13 cellular contexts compared by ENCODE assay signal in genomic region chr5:77643654-77644404, GRCh38. TPM values are rescaled to one million over a fixed set of nuclear protein-coding genes. Genes with fewer than 3 reads are reported as not detected.
DNase-seq lines count a peak whose midpoint lies in the region; ATAC-seq and TF ChIP-seq lines count a peak whose summit lies in the region.
"Had no signal": no experiment of that assay in that cellular context is flagged by ENCODE, and none has a peak within 500 bp of the region (broad histone marks: within the 10 kb centered on the region; RNA-seq: fewer than 3 reads in every experiment).

No MANE protein-coding gene starts in this region.

- H3K9me2 ChIP-seq in hepatocyte (replicated peaks; ENCODE audit: insufficient read depth), result no peaks in the 10 kb centered on the region

- intact Hi-C loops in mammary epithelial cell (cut with micrococcal nuclease), result loop anchor here (10.0 kb wide), 1 partner anchor 361 kb away; no protein-coding TSS in a partner anchor

- H4K20me1 ChIP-seq in hepatocyte (ENCODE audit: insufficient read depth, poor library complexity, severe bottlenecking), result no peaks in the 10 kb centered on the region
- H4K20me1 ChIP-seq in mammary epithelial cell (ENCODE audit: insufficient read depth, low read length), result peaks cover 2% of the 10 kb centered on the region

- BruUV-seq in mammary epithelial cell (replicated peaks; lab: Mats Ljungman, UMichigan), result no TSS peak

- H3K4me1 Mint-ChIP-seq in stimulated activated naive CD8-positive, alpha-beta T cell treated with anti-CD3 and anti-CD28 coated beads, Interleukin-15, Interleukin-2, amounts not matched to agents 100 ng/mL and 50 ng/mL, for 24 hours (ENCODE audit: low read depth), result peaks cover 29% of the 10 kb centered on the region
- H3K4me1 Mint-ChIP-seq in type B pancreatic cell (ENCODE audit: unreplicated experiment), result peaks cover 6% of the 10 kb centered on the region

- no peak overlapping the region for H3K27ac Mint-ChIP-seq in stimulated activated naive CD8-positive, alpha-beta T cell treated with anti-CD3 and anti-CD28 coated beads, Interleukin-15, Interleukin-2, amounts not matched to agents 100 ng/mL and 50 ng/mL, for 24 hours
- H3K27ac Mint-ChIP-seq in type B pancreatic cell, result peak overlapping the region; percentile 12

- H3K4me1 ChIP-seq in hepatocyte (ENCODE audit: insufficient read depth), result peaks cover 9% of the 10 kb centered on the region
- H3K4me1 ChIP-seq in mammary epithelial cell (ENCODE audit: insufficient read depth, low read length), result no peaks in the 10 kb centered on the region

- ATAC-seq in stimulated activated naive CD8-positive, alpha-beta T cell treated with anti-CD3 and anti-CD28 coated beads, Interleukin-15, Interleukin-2, amounts not matched to agents 100 U/mL and 50 U/mL, for 24 hours, result no peak

- CTCF ChIA-PET in mammary epithelial cell (lab: Charles Lee; ENCODE audit: low non-redundant PET), result no interaction called here

- H3K4me3 ChIP-seq in hepatocyte, result no peak overlapping the region
- no peak overlapping the region for H3K4me3 ChIP-seq in mammary epithelial cell (replicated peaks in 1 of 3; ENCODE audit: insufficient read depth in 1 of 3, low read depth in 2 of 3, low read length in 3 of 3)

- WGBS in hepatocyte (ENCODE audit: low lambda C conversion rate, missing lambda C conversion rate), result 2% methylated on average over 29 of the region's 29 CpGs
- WGBS in mammary epithelial cell (ENCODE audit: low coverage, missing lambda C conversion rate), result 18% methylated on average over 19 of the region's 29 CpGs

- no peak overlapping the region for H3K9ac ChIP-seq in mammary epithelial cell (ENCODE audit: insufficient read depth, low read length)

- peaks cover 97% of the 10 kb centered on the region for H3K27me3 ChIP-seq in hepatocyte
- peaks cover 74% of the 10 kb centered on the region for H3K27me3 ChIP-seq in mammary epithelial cell (ENCODE audit: insufficient read depth, low read length)

- H3K27ac ChIP-seq in hepatocyte (no peak overlapping the region), mammary epithelial cell (ENCODE audit: insufficient read depth, low read depth, low read length) (no peak overlapping the region)

- H3K4me3 Mint-ChIP-seq in stimulated activated naive CD8-positive, alpha-beta T cell treated with anti-CD3 and anti-CD28 coated beads, Interleukin-15, Interleukin-2, amounts not matched to agents 100 ng/mL and 50 ng/mL, for 24 hours, result peak overlapping the region; percentile 48
- peak overlapping the region; percentile 44 for H3K4me3 Mint-ChIP-seq in type B pancreatic cell

- DNase-seq in stimulated activated naive CD8-positive, alpha-beta T cell treated with anti-CD3 and anti-CD28 coated beads, Interleukin-15, Interleukin-2, amounts not matched to agents 100 U/mL and 50 U/mL, for 24 hours, result no peak
- peak; percentile 69 for DNase-seq in NCI-H69 (lab: John Stamatoyannopoulos, UW)
- no peak for DNase-seq in hepatocyte (ENCODE audit: low spot score)
- no peak for DNase-seq in type B pancreatic cell (ENCODE audit: extremely low spot score, unreplicated experiment)
- DNase-seq in mammary epithelial cell, result no peak
- no peak for DNase-seq in GM19238 (ENCODE audit: insufficient read length, low spot score)
- DNase-seq in stimulated activated CD4-positive, alpha-beta T cell treated with anti-CD3 and anti-CD28 coated beads, Interleukin-2, amount 100 ng/mL, for 48 hours, result no peak
- DNase-seq: caudate nucleus, NCI-H526 treated with DMSO at 0.1 percent for 48 hours, nucleus accumbens had no signal

- H3K4me2 ChIP-seq in hepatocyte, result peak overlapping the region; percentile 37
- no peak overlapping the region for H3K4me2 ChIP-seq in mammary epithelial cell (ENCODE audit: insufficient read depth, low read depth, low read length)

- peaks cover 4% of the 10 kb centered on the region for H3K9me3 Mint-ChIP-seq in stimulated activated naive CD8-positive, alpha-beta T cell treated with anti-CD3 and anti-CD28 coated beads, Interleukin-15, Interleukin-2, amounts not matched to agents 100 ng/mL and 50 ng/mL, for 24 hours
- no peaks in the 10 kb centered on the region for H3K9me3 Mint-ChIP-seq in type B pancreatic cell

- no peak overlapping the region for H2AFZ ChIP-seq in hepatocyte
- H2AFZ ChIP-seq in mammary epithelial cell (ENCODE audit: low read depth, low read length), result no peak overlapping the region

- no peaks in the 10 kb centered on the region for H3K36me3 ChIP-seq in hepatocyte (replicated peaks; ENCODE audit: insufficient read depth, low read depth)
- no peaks in the 10 kb centered on the region for H3K36me3 ChIP-seq in mammary epithelial cell (ENCODE audit: insufficient read depth, low read length)

- dilution Hi-C loops in mammary epithelial cell (cut with HindIII; ENCODE audit: low sequenced_read_pairs), result no loop called here

- H3K79me2 ChIP-seq in hepatocyte (no peaks in the 10 kb centered on the region), mammary epithelial cell (ENCODE audit: insufficient read depth, low read length) (no peaks in the 10 kb centered on the region)

- no peaks in the 10 kb centered on the region for H3K9me3 ChIP-seq in hepatocyte (ENCODE audit: low read depth)
- H3K9me3 ChIP-seq in mammary epithelial cell (replicated peaks; ENCODE audit: insufficient read depth, low read length), result no peaks in the 10 kb centered on the region

- in situ Hi-C loops in mammary epithelial cell (cut with MboI; ENCODE audit: low sequenced_read_pairs in 2 of 2), result no loop called here

- H3K36me3 Mint-ChIP-seq in stimulated activated naive CD8-positive, alpha-beta T cell treated with anti-CD3 and anti-CD28 coated beads, Interleukin-15, Interleukin-2, amounts not matched to agents 100 ng/mL and 50 ng/mL, for 24 hours (ENCODE audit: low read depth), result peaks cover 9% of the 10 kb centered on the region
- H3K36me3 Mint-ChIP-seq in type B pancreatic cell, result no peaks in the 10 kb centered on the region

- no peak for TF ChIP-seq CTCF in hepatocyte (IDR thresholded peaks at IDR 0.05; ENCODE audit: poor library complexity)
- TF ChIP-seq CTCF in type B pancreatic cell (conservative IDR thresholded peaks at IDR 0.05), result no peak
- TF ChIP-seq CTCF in mammary epithelial cell (conservative IDR thresholded peaks at IDR 0.05 in 1 of 2, IDR thresholded peaks at IDR 0.05 in 1 of 2; ENCODE audit: extremely low read depth in 1 of 2, insufficient read depth in 1 of 2, low read depth in 1 of 2, low read length in 2 of 2), result no peak

- H3K27me3 Mint-ChIP-seq in stimulated activated naive CD8-positive, alpha-beta T cell treated with anti-CD3 and anti-CD28 coated beads, Interleukin-15, Interleukin-2, amounts not matched to agents 100 ng/mL and 50 ng/mL, for 24 hours, result peaks cover 96% of the 10 kb centered on the region
- H3K27me3 Mint-ChIP-seq in type B pancreatic cell, result peaks cover 97% of the 10 kb centered on the region

RNA-seq across cellular contexts. Expression of gene OTP, which starts 5.3 kb away (rescaled TPM):
- total RNA-seq in hepatocyte, result not detected in 2 replicates
- polyA plus RNA-seq in hepatocyte, result not detected in 2 replicates
- total RNA-seq in type B pancreatic cell (ENCODE audit: low replicate concordance), result 0.17 and 0.31 TPM in 2 replicates
- total RNA-seq in mammary epithelial cell, result under 1 TPM in 1 of 2 donors, not detected in 1; 0.14 TPM
- not detected for polyA plus RNA-seq in mammary epithelial cell
- polyA minus RNA-seq in mammary epithelial cell, result not detected
- total RNA-seq: kidney epithelial cell, SK-MEL-5 had no signal
